18 cellular contexts compared by ENCODE assay signal in the genomic region with DNA sequence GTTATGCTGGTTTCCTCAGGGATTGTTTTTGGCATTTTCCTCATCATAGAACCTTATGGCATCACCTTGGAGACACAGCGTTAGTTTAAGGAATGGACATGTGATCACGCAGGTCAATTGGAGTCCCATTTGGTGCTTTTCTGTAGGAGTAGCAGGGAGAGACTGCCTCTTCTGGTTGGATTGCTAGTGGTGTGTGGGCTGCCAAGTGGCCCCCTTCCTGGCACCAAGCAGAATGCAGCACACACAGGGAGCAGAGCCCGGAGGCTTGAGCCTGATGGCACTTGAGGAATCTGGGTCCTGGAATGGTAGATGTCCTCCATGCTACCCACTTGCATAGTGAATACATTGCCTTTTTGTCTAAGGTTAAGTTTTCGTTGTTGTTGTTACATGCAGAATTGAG.
"Had no signal": no experiment of that assay in that cellular context is flagged by ENCODE, and none has a peak within 500 bp of the region (broad histone marks: within the 10 kb centered on the region; RNA-seq: fewer than 3 reads in every experiment).

No MANE protein-coding gene starts in this region.

- FAIRE-seq: islet of Langerhans, small intestine had no signal

- H3K27ac ChIP-seq: epithelial cell of prostate, esophagus muscularis mucosa, gastrocnemius medialis, suprapubic skin, thyroid gland, upper lobe of left lung, vagina had no signal

- H3K4me1 ChIP-seq: esophagus muscularis mucosa, gastrocnemius medialis, suprapubic skin, thyroid gland, upper lobe of left lung, vagina had no signal

- H3K27me3 ChIP-seq: esophagus muscularis mucosa, gastrocnemius medialis, suprapubic skin, thyroid gland, upper lobe of left lung, vagina had no signal

- H3K9me3 ChIP-seq: esophagus muscularis mucosa, gastrocnemius medialis, suprapubic skin, thyroid gland, upper lobe of left lung, vagina had no signal

- H3K4me3 ChIP-seq: esophagus muscularis mucosa, gastrocnemius medialis, suprapubic skin, thyroid gland, upper lobe of left lung, vagina had no signal

- H3K36me3 ChIP-seq: esophagus muscularis mucosa, gastrocnemius medialis, suprapubic skin, thyroid gland, upper lobe of left lung, vagina had no signal

- DNase-seq: effector memory CD4-positive, alpha-beta T cell; gastrocnemius medialis; kidney glomerular epithelial cell; mammary epithelial cell; natural killer cell; right cardiac atrium; small intestine; stimulated activated CD4-positive, alpha-beta T cell treated with anti-CD3 and anti-CD28 coated beads, Interleukin-12 subunit alpha, Interleukin-12 subunit beta, amount 100 ng/mL, for 4 hours; stimulated activated CD4-positive, alpha-beta T cell treated with anti-CD3 and anti-CD28 coated beads, Interleukin-2, amount 100 ng/mL, for 48 hours; stimulated activated CD8-positive, alpha-beta memory T cell treated with anti-CD3 and anti-CD28 coated beads, Interleukin-4, amount 100 ng/mL, for 48 hours; stimulated activated naive CD8-positive, alpha-beta T cell treated with anti-CD3 and anti-CD28 coated beads, Interleukin-15, Interleukin-2, amounts not matched to agents 100 U/mL and 50 U/mL, for 24 hours; thyroid gland had no signal
